ENCODE assay signal across 1 cellular context in the genomic region with DNA sequence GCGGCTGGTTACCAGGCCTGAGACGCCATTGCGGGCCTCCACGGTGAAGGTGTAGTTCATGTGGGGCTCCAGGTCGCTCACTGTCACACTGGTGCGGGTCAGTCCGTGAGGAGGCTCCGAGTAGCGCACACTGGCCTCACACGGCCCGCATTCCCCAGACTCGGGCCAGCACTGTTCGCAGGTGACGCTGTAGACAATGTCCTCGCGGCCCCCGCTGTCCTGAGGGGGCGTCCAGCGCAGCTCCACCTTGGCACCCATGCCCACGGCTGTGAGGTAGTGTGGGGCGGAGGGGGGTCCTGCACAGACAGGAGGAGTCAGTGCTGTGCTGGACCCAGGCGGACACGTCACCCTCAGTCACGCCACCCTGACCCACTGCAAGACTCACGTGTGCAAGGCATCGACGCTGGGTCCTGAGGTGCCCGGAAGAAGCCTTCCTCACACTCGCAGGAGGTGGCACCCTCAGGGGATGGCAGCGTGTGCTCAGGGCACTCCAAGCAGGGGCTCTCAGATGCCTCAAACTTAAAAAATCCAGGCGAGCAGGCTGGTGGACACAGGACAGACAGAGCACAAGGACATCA.
A peak's percentile ranks its signal among the peaks of the same experiment; 100 is the strongest.
TF ChIP-seq lines count a peak whose summit lies in the region.

No MANE protein-coding gene starts in this region.

TF ChIP-seq in HepG2, 621 proteins besides CTCF, POLR2A, EP300 and RAD21:
- TF ChIP-seq, protein P1, sequence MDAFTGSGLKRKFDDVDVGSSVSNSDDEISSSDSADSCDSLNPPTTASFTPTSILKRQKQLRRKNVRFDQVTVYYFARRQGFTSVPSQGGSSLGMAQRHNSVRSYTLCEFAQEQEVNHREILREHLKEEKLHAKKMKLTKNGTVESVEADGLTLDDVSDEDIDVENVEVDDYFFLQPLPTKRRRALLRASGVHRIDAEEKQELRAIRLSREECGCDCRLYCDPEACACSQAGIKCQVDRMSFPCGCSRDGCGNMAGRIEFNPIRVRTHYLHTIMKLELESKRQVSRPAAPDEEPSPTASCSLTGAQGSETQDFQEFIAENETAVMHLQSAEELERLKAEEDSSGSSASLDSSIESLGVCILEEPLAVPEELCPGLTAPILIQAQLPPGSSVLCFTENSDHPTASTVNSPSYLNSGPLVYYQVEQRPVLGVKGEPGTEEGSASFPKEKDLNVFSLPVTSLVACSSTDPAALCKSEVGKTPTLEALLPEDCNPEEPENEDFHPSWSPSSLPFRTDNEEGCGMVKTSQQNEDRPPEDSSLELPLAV (CRISPR knock-in tag; conservative IDR thresholded peaks at IDR 0.05; ENCODE audit: low read depth): no peak
- TF ChIP-seq, protein P2, sequence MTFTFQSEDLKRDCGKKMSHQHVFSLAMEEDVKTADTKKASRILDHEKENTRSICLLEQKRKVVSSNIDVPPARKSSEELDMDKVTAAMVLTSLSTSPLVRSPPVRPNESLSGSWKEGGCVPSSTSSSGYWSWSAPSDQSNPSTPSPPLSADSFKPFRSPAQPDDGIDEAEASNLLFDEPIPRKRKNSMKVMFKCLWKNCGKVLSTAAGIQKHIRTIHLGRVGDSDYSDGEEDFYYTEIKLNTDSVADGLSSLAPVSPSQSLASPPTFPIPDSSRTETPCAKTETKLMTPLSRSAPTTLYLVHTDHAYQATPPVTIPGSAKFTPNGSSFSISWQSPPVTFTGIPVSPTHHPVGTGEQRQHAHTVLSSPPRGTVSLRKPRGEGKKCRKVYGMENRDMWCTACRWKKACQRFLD (CRISPR knock-in tag; IDR thresholded peaks at IDR 0.05; ENCODE audit: borderline replicate concordance): no peak
- TF ChIP-seq SSRP1 (CRISPR knock-in tag; IDR thresholded peaks at IDR 0.05): no peak
- no peak for TF ChIP-seq FOXM1 (CRISPR knock-in tag; IDR thresholded peaks at IDR 0.05)
- TF ChIP-seq GFI1 (CRISPR knock-in tag; IDR thresholded peaks at IDR 0.05; ENCODE audit: borderline replicate concordance): no peak
- TF ChIP-seq, protein P3, sequence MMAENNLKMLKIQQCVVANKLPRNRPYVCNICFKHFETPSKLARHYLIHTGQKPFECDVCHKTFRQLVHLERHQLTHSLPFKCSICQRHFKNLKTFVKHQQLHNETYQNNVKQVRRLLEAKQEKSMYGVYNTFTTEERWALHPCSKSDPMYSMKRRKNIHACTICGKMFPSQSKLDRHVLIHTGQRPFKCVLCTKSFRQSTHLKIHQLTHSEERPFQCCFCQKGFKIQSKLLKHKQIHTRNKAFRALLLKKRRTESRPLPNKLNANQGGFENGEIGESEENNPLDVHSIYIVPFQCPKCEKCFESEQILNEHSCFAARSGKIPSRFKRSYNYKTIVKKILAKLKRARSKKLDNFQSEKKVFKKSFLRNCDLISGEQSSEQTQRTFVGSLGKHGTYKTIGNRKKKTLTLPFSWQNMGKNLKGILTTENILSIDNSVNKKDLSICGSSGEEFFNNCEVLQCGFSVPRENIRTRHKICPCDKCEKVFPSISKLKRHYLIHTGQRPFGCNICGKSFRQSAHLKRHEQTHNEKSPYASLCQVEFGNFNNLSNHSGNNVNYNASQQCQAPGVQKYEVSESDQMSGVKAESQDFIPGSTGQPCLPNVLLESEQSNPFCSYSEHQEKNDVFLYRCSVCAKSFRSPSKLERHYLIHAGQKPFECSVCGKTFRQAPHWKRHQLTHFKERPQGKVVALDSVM (CRISPR knock-in tag; IDR thresholded peaks at IDR 0.05): no peak
- TF ChIP-seq KDM2A (CRISPR knock-in tag; IDR thresholded peaks at IDR 0.05; ENCODE audit: borderline replicate concordance, low read depth): no peak
- TF ChIP-seq ZNF598 (CRISPR knock-in tag; IDR thresholded peaks at IDR 0.05; ENCODE audit: borderline replicate concordance): no peak
- peak; percentile 73 for TF ChIP-seq RBFOX2 (IDR thresholded peaks at IDR 0.05; ENCODE audit: low read depth, low read length)
- no peak for TF ChIP-seq ZKSCAN1 (IDR thresholded peaks at IDR 0.05; ENCODE audit: low read length)
- no peak for TF ChIP-seq RARA (CRISPR knock-in tag; IDR thresholded peaks at IDR 0.05)
- no peak for TF ChIP-seq ADNP (CRISPR knock-in tag; IDR thresholded peaks at IDR 0.05)
- TF ChIP-seq, protein P4, sequence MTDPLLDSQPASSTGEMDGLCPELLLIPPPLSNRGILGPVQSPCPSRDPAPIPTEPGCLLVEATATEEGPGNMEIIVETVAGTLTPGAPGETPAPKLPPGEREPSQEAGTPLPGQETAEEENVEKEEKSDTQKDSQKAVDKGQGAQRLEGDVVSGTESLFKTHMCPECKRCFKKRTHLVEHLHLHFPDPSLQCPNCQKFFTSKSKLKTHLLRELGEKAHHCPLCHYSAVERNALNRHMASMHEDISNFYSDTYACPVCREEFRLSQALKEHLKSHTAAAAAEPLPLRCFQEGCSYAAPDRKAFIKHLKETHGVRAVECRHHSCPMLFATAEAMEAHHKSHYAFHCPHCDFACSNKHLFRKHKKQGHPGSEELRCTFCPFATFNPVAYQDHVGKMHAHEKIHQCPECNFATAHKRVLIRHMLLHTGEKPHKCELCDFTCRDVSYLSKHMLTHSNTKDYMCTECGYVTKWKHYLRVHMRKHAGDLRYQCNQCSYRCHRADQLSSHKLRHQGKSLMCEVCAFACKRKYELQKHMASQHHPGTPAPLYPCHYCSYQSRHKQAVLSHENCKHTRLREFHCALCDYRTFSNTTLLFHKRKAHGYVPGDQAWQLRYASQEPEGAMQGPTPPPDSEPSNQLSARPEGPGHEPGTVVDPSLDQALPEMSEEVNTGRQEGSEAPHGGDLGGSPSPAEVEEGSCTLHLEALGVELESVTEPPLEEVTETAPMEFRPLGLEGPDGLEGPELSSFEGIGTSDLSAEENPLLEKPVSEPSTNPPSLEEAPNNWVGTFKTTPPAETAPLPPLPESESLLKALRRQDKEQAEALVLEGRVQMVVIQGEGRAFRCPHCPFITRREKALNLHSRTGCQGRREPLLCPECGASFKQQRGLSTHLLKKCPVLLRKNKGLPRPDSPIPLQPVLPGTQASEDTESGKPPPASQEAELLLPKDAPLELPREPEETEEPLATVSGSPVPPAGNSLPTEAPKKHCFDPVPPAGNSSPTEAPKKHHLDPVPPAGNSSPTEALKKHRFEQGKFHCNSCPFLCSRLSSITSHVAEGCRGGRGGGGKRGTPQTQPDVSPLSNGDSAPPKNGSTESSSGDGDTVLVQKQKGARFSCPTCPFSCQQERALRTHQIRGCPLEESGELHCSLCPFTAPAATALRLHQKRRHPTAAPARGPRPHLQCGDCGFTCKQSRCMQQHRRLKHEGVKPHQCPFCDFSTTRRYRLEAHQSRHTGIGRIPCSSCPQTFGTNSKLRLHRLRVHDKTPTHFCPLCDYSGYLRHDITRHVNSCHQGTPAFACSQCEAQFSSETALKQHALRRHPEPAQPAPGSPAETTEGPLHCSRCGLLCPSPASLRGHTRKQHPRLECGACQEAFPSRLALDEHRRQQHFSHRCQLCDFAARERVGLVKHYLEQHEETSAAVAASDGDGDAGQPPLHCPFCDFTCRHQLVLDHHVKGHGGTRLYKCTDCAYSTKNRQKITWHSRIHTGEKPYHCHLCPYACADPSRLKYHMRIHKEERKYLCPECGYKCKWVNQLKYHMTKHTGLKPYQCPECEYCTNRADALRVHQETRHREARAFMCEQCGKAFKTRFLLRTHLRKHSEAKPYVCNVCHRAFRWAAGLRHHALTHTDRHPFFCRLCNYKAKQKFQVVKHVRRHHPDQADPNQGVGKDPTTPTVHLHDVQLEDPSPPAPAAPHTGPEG (CRISPR knock-in tag; IDR thresholded peaks at IDR 0.05): no peak
- no peak for TF ChIP-seq NFE2 (CRISPR knock-in tag; IDR thresholded peaks at IDR 0.05)
- no peak for TF ChIP-seq ZNF274 (CRISPR knock-in tag; IDR thresholded peaks at IDR 0.05)
- 0 out of 2 replicates have a peak, but pooled peaks have one; percentile 56 for TF ChIP-seq AKAP8 (CRISPR knock-in tag; IDR thresholded peaks at IDR 0.05)
- no peak for TF ChIP-seq MTA1 (CRISPR knock-in tag; IDR thresholded peaks at IDR 0.05; ENCODE audit: borderline replicate concordance)
- TF ChIP-seq ZNF34 (CRISPR knock-in tag; IDR thresholded peaks at IDR 0.05; ENCODE audit: borderline replicate concordance): no peak
- TF ChIP-seq RCOR2 (CRISPR knock-in tag; IDR thresholded peaks at IDR 0.05): no peak
- TF ChIP-seq SP2 (CRISPR knock-in tag; IDR thresholded peaks at IDR 0.05): no peak
- TF ChIP-seq THAP11 (CRISPR knock-in tag; IDR thresholded peaks at IDR 0.05): no peak
- no peak for TF ChIP-seq LCORL (IDR thresholded peaks at IDR 0.05)
- no peak for TF ChIP-seq LCORL (CRISPR knock-in tag; IDR thresholded peaks at IDR 0.05)
- 0 out of 2 replicates have a peak, but pooled peaks have one; percentile 40 for TF ChIP-seq ZBTB38 (CRISPR knock-in tag; IDR thresholded peaks at IDR 0.05)
- no peak for TF ChIP-seq ZBTB3 (CRISPR knock-in tag; IDR thresholded peaks at IDR 0.05; ENCODE audit: borderline replicate concordance, low read depth)
- no peak for TF ChIP-seq ZBTB8A (CRISPR knock-in tag; IDR thresholded peaks at IDR 0.05; ENCODE audit: borderline replicate concordance, low read depth)
- TF ChIP-seq ZNF607 (CRISPR knock-in tag; IDR thresholded peaks at IDR 0.05; ENCODE audit: borderline replicate concordance): no peak
- TF ChIP-seq ZNF282 (IDR thresholded peaks at IDR 0.05; ENCODE audit: partially characterized antibody): no peak
- TF ChIP-seq ZNF367 (CRISPR knock-in tag; IDR thresholded peaks at IDR 0.05; ENCODE audit: borderline replicate concordance): no peak
- TF ChIP-seq NFYC (CRISPR knock-in tag; IDR thresholded peaks at IDR 0.05): no peak
- no peak for TF ChIP-seq MBD4 (IDR thresholded peaks at IDR 0.05; ENCODE audit: borderline replicate concordance, low read length)
- TF ChIP-seq ZNF180 (CRISPR knock-in tag; IDR thresholded peaks at IDR 0.05; ENCODE audit: borderline replicate concordance, low read depth): no peak
- TF ChIP-seq HNRNPLL (IDR thresholded peaks at IDR 0.05; ENCODE audit: low read depth, low read length, poor library complexity, severe bottlenecking): peak; percentile 14
- TF ChIP-seq ZSCAN12 (CRISPR knock-in tag; IDR thresholded peaks at IDR 0.05): no peak
- 0 out of 2 replicates have a peak, but pooled peaks have one; percentile 12 for TF ChIP-seq HNRNPL (IDR thresholded peaks at IDR 0.05; ENCODE audit: low read depth, low read length)
- peak; percentile 83 for TF ChIP-seq AGO2 (optimal IDR thresholded peaks at IDR 0.05; ENCODE audit: low read depth, low read length)
- TF ChIP-seq, protein P5, sequence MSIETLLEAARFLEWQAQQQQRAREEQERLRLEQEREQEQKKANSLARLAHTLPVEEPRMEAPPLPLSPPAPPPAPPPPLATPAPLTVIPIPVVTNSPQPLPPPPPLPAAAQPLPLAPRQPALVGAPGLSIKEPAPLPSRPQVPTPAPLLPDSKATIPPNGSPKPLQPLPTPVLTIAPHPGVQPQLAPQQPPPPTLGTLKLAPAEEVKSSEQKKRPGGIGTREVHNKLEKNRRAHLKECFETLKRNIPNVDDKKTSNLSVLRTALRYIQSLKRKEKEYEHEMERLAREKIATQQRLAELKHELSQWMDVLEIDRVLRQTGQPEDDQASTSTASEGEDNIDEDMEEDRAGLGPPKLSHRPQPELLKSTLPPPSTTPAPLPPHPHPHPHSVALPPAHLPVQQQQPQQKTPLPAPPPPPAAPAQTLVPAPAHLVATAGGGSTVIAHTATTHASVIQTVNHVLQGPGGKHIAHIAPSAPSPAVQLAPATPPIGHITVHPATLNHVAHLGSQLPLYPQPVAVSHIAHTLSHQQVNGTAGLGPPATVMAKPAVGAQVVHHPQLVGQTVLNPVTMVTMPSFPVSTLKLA (IDR thresholded peaks at IDR 0.05): no peak
- TF ChIP-seq, protein P6, sequence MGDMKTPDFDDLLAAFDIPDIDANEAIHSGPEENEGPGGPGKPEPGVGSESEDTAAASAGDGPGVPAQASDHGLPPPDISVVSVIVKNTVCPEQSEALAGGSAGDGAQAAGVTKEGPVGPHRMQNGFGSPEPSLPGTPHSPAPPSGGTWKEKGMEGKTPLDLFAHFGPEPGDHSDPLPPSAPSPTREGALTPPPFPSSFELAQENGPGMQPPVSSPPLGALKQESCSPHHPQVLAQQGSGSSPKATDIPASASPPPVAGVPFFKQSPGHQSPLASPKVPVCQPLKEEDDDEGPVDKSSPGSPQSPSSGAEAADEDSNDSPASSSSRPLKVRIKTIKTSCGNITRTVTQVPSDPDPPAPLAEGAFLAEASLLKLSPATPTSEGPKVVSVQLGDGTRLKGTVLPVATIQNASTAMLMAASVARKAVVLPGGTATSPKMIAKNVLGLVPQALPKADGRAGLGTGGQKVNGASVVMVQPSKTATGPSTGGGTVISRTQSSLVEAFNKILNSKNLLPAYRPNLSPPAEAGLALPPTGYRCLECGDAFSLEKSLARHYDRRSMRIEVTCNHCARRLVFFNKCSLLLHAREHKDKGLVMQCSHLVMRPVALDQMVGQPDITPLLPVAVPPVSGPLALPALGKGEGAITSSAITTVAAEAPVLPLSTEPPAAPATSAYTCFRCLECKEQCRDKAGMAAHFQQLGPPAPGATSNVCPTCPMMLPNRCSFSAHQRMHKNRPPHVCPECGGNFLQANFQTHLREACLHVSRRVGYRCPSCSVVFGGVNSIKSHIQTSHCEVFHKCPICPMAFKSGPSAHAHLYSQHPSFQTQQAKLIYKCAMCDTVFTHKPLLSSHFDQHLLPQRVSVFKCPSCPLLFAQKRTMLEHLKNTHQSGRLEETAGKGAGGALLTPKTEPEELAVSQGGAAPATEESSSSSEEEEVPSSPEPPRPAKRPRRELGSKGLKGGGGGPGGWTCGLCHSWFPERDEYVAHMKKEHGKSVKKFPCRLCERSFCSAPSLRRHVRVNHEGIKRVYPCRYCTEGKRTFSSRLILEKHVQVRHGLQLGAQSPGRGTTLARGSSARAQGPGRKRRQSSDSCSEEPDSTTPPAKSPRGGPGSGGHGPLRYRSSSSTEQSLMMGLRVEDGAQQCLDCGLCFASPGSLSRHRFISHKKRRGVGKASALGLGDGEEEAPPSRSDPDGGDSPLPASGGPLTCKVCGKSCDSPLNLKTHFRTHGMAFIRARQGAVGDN (CRISPR knock-in tag; IDR thresholded peaks at IDR 0.05): 0 out of 2 replicates have a peak, but pooled peaks have one; percentile 8
- no peak for TF ChIP-seq SIN3A (IDR thresholded peaks at IDR 0.05; ENCODE audit: borderline replicate concordance, low read depth, low read length)
- TF ChIP-seq ZNF614 (CRISPR knock-in tag; IDR thresholded peaks at IDR 0.05; ENCODE audit: borderline replicate concordance): no peak
